ENCODE assay signal across 1 cellular context in the genomic region with DNA sequence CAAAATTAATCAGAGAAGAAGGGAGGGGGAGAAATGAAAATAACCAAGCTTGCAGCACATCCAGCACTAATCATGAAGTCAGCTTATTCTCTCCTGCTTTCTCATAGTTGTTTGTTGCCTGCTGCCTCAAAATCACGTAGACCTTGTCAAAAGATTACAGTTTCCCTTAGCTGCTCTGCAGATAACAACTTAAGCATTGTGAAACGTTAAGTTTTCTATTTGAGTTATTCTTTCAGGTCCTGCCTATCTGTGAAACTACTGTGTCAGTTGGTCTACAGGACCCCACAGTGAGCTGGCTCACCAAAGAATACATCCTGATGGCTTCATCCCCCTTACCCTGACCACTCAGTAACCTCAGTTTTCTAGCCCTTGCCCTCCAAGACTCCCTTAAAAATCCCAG.
TF ChIP-seq lines count a peak whose summit lies in the region.

No MANE protein-coding gene starts in this region.

TF ChIP-seq in HepG2, 621 proteins besides CTCF, POLR2A, EP300 and RAD21:
- TF ChIP-seq ZBTB39 (CRISPR knock-in tag; IDR thresholded peaks at IDR 0.05) (no peak), ATRX (CRISPR knock-in tag; IDR thresholded peaks at IDR 0.05; ENCODE audit: borderline replicate concordance) (no peak), ZNF780A (CRISPR knock-in tag; IDR thresholded peaks at IDR 0.05) (no peak), ZNF597 (CRISPR knock-in tag; IDR thresholded peaks at IDR 0.05) (no peak), SSRP1 (CRISPR knock-in tag; IDR thresholded peaks at IDR 0.05) (no peak), ZFP36L1 (CRISPR knock-in tag; IDR thresholded peaks at IDR 0.05) (0 out of 2 replicates have a peak, but pooled peaks have one; percentile 38)
- TF ChIP-seq, protein P1, sequence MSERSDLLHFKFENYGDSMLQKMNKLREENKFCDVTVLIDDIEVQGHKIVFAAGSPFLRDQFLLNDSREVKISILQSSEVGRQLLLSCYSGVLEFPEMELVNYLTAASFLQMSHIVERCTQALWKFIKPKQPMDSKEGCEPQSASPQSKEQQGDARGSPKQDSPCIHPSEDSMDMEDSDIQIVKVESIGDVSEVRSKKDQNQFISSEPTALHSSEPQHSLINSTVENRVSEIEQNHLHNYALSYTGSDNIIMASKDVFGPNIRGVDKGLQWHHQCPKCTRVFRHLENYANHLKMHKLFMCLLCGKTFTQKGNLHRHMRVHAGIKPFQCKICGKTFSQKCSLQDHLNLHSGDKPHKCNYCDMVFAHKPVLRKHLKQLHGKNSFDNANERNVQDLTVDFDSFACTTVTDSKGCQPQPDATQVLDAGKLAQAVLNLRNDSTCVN (CRISPR knock-in tag; IDR thresholded peaks at IDR 0.05; ENCODE audit: borderline replicate concordance) = no peak
